Comparison of ENCODE assay signal across 8 cellular contexts in genomic region chr16:22207715-22208360, GRCh38. TPM values are rescaled to one million over a fixed set of nuclear protein-coding genes. Genes with fewer than 3 reads are reported as not detected.
DNase-seq lines count a peak whose midpoint lies in the region; ATAC-seq and TF ChIP-seq lines count a peak whose summit lies in the region.

No MANE protein-coding gene starts in this region.

- H3K4me1 Mint-ChIP-seq in T-helper 2 cell treated with Interferon-gamma antibody and Interleukin-4, amounts not matched to agents 5 μg/mL and 100 μg/mL, for 36 hours (ENCODE audit: low read depth), result peaks cover 44% of the 10 kb centered on the region
- H3K4me1 Mint-ChIP-seq in activated CD8-positive, alpha-beta T cell treated with anti-CD3 and anti-CD28 coated beads, Interleukin-2, amount 10 ng/mL, durations not matched to agents 7 days and 5 days (ENCODE audit: low read depth), result peaks cover 40% of the 10 kb centered on the region

- intact Hi-C loops in stomach (cut with DNase I; ENCODE audit: low total_unique reads), result no loop called here

- H3K36me3 ChIP-seq in iPS-18a (ENCODE audit: control insufficient read depth, low read depth, low read length) (no peaks in the 10 kb centered on the region), stomach (peaks cover 0 to 13% (median 10%) of the 10 kb centered on the region in 4 donors)

- CTCF ChIA-PET in activated CD8-positive, alpha-beta T cell treated with anti-CD3 and anti-CD28 coated beads, Interleukin-2, amount 10 ng/mL, durations not matched to agents 7 days and 5 days (lab: Charles Lee), result interaction anchor here (0.7 to 22.2 kb wide), 7 partner anchors 12 to 91 kb away, joined by 3 to 355 read pairs (median 10); partner anchors contain the start of gene POLR3E

- no peaks in the 10 kb centered on the region for H3K9me3 Mint-ChIP-seq in T-helper 2 cell treated with Interferon-gamma antibody and Interleukin-4, amounts not matched to agents 5 μg/mL and 100 μg/mL, for 36 hours
- no peaks in the 10 kb centered on the region for H3K9me3 Mint-ChIP-seq in activated CD8-positive, alpha-beta T cell treated with anti-CD3 and anti-CD28 coated beads, Interleukin-2, amount 10 ng/mL, durations not matched to agents 7 days and 5 days (ENCODE audit: insufficient read depth)

- TF ChIP-seq EP300 in stomach (IDR thresholded peaks at IDR 0.05), result no peak

- no peak overlapping the region for H3K27ac ChIP-seq in iPS-18a (ENCODE audit: low read length)
- peak overlapping the region in 4 of 5 donors; percentile 87 to 96 (median 93) for H3K27ac ChIP-seq in stomach

- WGBS in stomach, 5 donors, result 32 to 45% (median 36%) methylated on average over 10 of the region's 10 CpGs

- no peak for TF ChIP-seq POLR2A in stomach (IDR thresholded peaks at IDR 0.05)

- peak overlapping the region; percentile 82 for H3K4me3 ChIP-seq in iPS-18a (ENCODE audit: low read length)
- H3K4me3 ChIP-seq in stomach, result peak overlapping the region; percentile 84 to 99 (median 92)

- H3K27me3 ChIP-seq in iPS-18a (ENCODE audit: control insufficient read depth, insufficient read depth, low read length) (no peaks in the 10 kb centered on the region), stomach (no peaks in the 10 kb centered on the region)

- peaks cover 27% of the 10 kb centered on the region for H3K36me3 Mint-ChIP-seq in T-helper 2 cell treated with Interferon-gamma antibody and Interleukin-4, amounts not matched to agents 5 μg/mL and 100 μg/mL, for 36 hours (ENCODE audit: low read depth)
- H3K36me3 Mint-ChIP-seq in activated CD8-positive, alpha-beta T cell treated with anti-CD3 and anti-CD28 coated beads, Interleukin-2, amount 10 ng/mL, durations not matched to agents 7 days and 5 days (ENCODE audit: low read depth), result peaks cover 26% of the 10 kb centered on the region

- H3K4me3 Mint-ChIP-seq in T-helper 2 cell treated with Interferon-gamma antibody and Interleukin-4, amounts not matched to agents 5 μg/mL and 100 μg/mL, for 36 hours, result peak overlapping the region; percentile 99
- H3K4me3 Mint-ChIP-seq in activated CD8-positive, alpha-beta T cell treated with anti-CD3 and anti-CD28 coated beads, Interleukin-2, amount 10 ng/mL, durations not matched to agents 7 days and 5 days, result peak overlapping the region; percentile 80

- H3K9ac ChIP-seq in iPS-18a (ENCODE audit: low read length), result no peak overlapping the region

- DNase-seq in T-helper 2 cell treated with Interferon-gamma antibody and Interleukin-4, amounts not matched to agents 5 μg/mL and 100 μg/mL, for 36 hours (ENCODE audit: low spot score), result no peak
- DNase-seq in T-helper 2 cell (no peak), stomach (no peak), NK-92 (lab: John Stamatoyannopoulos, UW; ENCODE audit: unreplicated experiment) (no peak)
- DNase-seq in activated CD8-positive, alpha-beta T cell treated with anti-CD3 and anti-CD28 coated beads, Interleukin-2, amount 10 ng/mL, durations not matched to agents 7 days and 5 days, result no peak
- DNase-seq in central memory CD4-positive, alpha-beta T cell, result no peak

- POLR2A ChIA-PET in activated CD8-positive, alpha-beta T cell treated with anti-CD3 and anti-CD28 coated beads, Interleukin-2, amount 10 ng/mL, durations not matched to agents 7 days and 5 days (lab: Charles Lee), result interaction anchor here (1.5 to 2.6 kb wide), 3 partner anchors 12 to 15 kb away, joined by 3 to 8 read pairs (median 7); no protein-coding TSS in a partner anchor

- H3K9me3 ChIP-seq in iPS-18a (ENCODE audit: control insufficient read depth, low read depth, low read length) (no peaks in the 10 kb centered on the region), stomach (no peaks in the 10 kb centered on the region)

- H3K4me1 ChIP-seq in iPS-18a (ENCODE audit: control insufficient read depth, low read depth, low read length) (peaks cover 9% of the 10 kb centered on the region), stomach (peaks cover 33 to 69% (median 51%) of the 10 kb centered on the region in 4 donors)

- ATAC-seq in activated CD8-positive, alpha-beta T cell treated with anti-CD3 and anti-CD28 coated beads, Interleukin-2, amount 10 ng/mL, durations not matched to agents 7 days and 5 days, result no peak
- ATAC-seq in HG02571 (IDR thresholded peaks at IDR 0.05; ENCODE audit: unreplicated experiment), result no peak

- peak overlapping the region; percentile 81 for H3K27ac Mint-ChIP-seq in T-helper 2 cell treated with Interferon-gamma antibody and Interleukin-4, amounts not matched to agents 5 μg/mL and 100 μg/mL, for 36 hours
- H3K27ac Mint-ChIP-seq in activated CD8-positive, alpha-beta T cell treated with anti-CD3 and anti-CD28 coated beads, Interleukin-2, amount 10 ng/mL, durations not matched to agents 7 days and 5 days, result peak overlapping the region; percentile 70

- no peaks in the 10 kb centered on the region for H3K27me3 Mint-ChIP-seq in T-helper 2 cell treated with Interferon-gamma antibody and Interleukin-4, amounts not matched to agents 5 μg/mL and 100 μg/mL, for 36 hours (ENCODE audit: low read depth)
- no peaks in the 10 kb centered on the region for H3K27me3 Mint-ChIP-seq in activated CD8-positive, alpha-beta T cell treated with anti-CD3 and anti-CD28 coated beads, Interleukin-2, amount 10 ng/mL, durations not matched to agents 7 days and 5 days (ENCODE audit: low read depth)

- no peak for TF ChIP-seq CTCF in stomach (IDR thresholded peaks at IDR 0.05)

RNA-seq across cellular contexts. Expression of gene EEF2K, which starts 1.8 kb away (rescaled TPM):
- 10 to 100 TPM; 27.7 to 28.9 TPM for total RNA-seq in activated CD8-positive, alpha-beta T cell treated with anti-CD3 and anti-CD28 coated beads, Interleukin-2, amount 10 ng/mL, durations not matched to agents 7 days and 5 days
- total RNA-seq in stomach, result 100 to 1,000 TPM in 2 of 5 donors, 10 to 100 TPM in 3; 21.0 to 170 (median 40.2) TPM
- 1 to 10 TPM; 3.4 to 5.9 (median 3.7) TPM for polyA plus RNA-seq in stomach

RNA-seq across cellular contexts. Expression of gene SDR42E2, which starts 45.5 kb away (rescaled TPM):
- total RNA-seq in activated CD8-positive, alpha-beta T cell treated with anti-CD3 and anti-CD28 coated beads, Interleukin-2, amount 10 ng/mL, durations not matched to agents 7 days and 5 days, result under 1 TPM in 1 of 2 experiments, not detected in 1; 0.16 TPM
- not detected for total RNA-seq in stomach
- not detected for polyA plus RNA-seq in stomach
